Comparison of ENCODE assay signal across 1 cellular context in genomic region chr19:8403820-8404109, GRCh38.
TF ChIP-seq lines count a peak whose summit lies in the region.

No MANE protein-coding gene starts in this region.

TF ChIP-seq in HepG2, 621 proteins besides CTCF, POLR2A, EP300 and RAD21:
- TF ChIP-seq ZNF337 (CRISPR knock-in tag; IDR thresholded peaks at IDR 0.05; ENCODE audit: borderline replicate concordance, low read depth) (no peak), ZNF543 (CRISPR knock-in tag; IDR thresholded peaks at IDR 0.05) (no peak), ZNF629 (CRISPR knock-in tag; conservative IDR thresholded peaks at IDR 0.05) (no peak), SOX5 (CRISPR knock-in tag; IDR thresholded peaks at IDR 0.05; ENCODE audit: borderline replicate concordance) (no peak), ZMYM3 (CRISPR knock-in tag; IDR thresholded peaks at IDR 0.05) (no peak)
- TF ChIP-seq, protein P1, sequence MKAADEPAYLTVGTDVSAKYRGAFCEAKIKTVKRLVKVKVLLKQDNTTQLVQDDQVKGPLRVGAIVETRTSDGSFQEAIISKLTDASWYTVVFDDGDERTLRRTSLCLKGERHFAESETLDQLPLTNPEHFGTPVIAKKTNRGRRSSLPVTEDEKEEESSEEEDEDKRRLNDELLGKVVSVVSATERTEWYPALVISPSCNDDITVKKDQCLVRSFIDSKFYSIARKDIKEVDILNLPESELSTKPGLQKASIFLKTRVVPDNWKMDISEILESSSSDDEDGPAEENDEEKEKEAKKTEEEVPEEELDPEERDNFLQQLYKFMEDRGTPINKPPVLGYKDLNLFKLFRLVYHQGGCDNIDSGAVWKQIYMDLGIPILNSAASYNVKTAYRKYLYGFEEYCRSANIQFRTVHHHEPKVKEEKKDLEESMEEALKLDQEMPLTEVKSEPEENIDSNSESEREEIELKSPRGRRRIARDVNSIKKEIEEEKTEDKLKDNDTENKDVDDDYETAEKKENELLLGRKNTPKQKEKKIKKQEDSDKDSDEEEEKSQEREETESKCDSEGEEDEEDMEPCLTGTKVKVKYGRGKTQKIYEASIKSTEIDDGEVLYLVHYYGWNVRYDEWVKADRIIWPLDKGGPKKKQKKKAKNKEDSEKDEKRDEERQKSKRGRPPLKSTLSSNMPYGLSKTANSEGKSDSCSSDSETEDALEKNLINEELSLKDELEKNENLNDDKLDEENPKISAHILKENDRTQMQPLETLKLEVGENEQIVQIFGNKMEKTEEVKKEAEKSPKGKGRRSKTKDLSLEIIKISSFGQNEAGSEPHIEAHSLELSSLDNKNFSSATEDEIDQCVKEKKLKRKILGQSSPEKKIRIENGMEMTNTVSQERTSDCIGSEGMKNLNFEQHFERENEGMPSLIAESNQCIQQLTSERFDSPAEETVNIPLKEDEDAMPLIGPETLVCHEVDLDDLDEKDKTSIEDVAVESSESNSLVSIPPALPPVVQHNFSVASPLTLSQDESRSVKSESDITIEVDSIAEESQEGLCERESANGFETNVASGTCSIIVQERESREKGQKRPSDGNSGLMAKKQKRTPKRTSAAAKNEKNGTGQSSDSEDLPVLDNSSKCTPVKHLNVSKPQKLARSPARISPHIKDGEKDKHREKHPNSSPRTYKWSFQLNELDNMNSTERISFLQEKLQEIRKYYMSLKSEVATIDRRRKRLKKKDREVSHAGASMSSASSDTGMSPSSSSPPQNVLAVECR (CRISPR knock-in tag; IDR thresholded peaks at IDR 0.05; ENCODE audit: borderline replicate concordance): no peak
